Comparison of ENCODE assay signal across 25 cellular contexts in genomic region chr14:55955175-55955574, GRCh38.
"Had no signal": no experiment of that assay in that cellular context is flagged by ENCODE, and none has a peak within 500 bp of the region (broad histone marks: within the 10 kb centered on the region; RNA-seq: fewer than 3 reads in every experiment).

No MANE protein-coding gene starts in this region.

- H3K4me2 ChIP-seq: hepatocyte had no signal

- H3K79me2 ChIP-seq: hepatocyte had no signal

- FAIRE-seq: pancreas had no signal

- H3K4me3 ChIP-seq: hepatocyte, lower lobe of right lung, pancreas, prostate gland, skin epidermis, suprapubic skin, thoracic aorta, tibial nerve, uterus had no signal

- H3K9me3 ChIP-seq: lower lobe of right lung, pancreas, prostate gland, suprapubic skin, thoracic aorta, tibial nerve, uterus had no signal

- H3K36me3 ChIP-seq: lower lobe of right lung, pancreas, prostate gland, suprapubic skin, thoracic aorta, tibial nerve, uterus had no signal

- H3K27me3 ChIP-seq: pancreas, suprapubic skin, tibial nerve, uterus had no signal

- H2AFZ ChIP-seq: hepatocyte had no signal

- H3K4me1 ChIP-seq: lower lobe of right lung, pancreas, prostate gland, suprapubic skin, uterus had no signal

- ATAC-seq: left cardiac atrium; left lobe of liver; left ventricle myocardium superior; lower lobe of right lung; naive thymus-derived CD8-positive, alpha-beta T cell; pancreas; right cardiac atrium; sciatic nerve; stimulated activated effector memory CD8-positive, alpha-beta T cell treated with anti-CD3 and anti-CD28 coated beads, Interleukin-12 subunit alpha, Interleukin-12 subunit beta, amount 100 ng/mL, for 72 hours had no signal

- DNase-seq: islet precursor cell; left cardiac atrium; left ventricle myocardium superior; lower lobe of right lung; mammary epithelial cell; mesenchymal stem cell; naive thymus-derived CD8-positive, alpha-beta T cell; nucleus accumbens; pancreas; posterior cingulate gyrus; retina; right cardiac atrium; stimulated activated CD4-positive, alpha-beta T cell treated with anti-CD3 and anti-CD28 coated beads, Interleukin-12 subunit alpha, Interleukin-12 subunit beta, amount 100 ng/mL, for 4 hours; stimulated activated CD4-positive, alpha-beta T cell treated with anti-CD3 and anti-CD28 coated beads, Interleukin-4, amount 100 ng/mL, for 24 hours; stimulated activated naive CD4-positive, alpha-beta T cell; uterus had no signal

- H3K27ac ChIP-seq: hepatocyte, lower lobe of right lung, pancreas, prostate gland, skin epidermis, suprapubic skin, thoracic aorta, tibial nerve, uterus had no signal
